ENCODE assay signal across 6 cellular contexts in the genomic region with DNA sequence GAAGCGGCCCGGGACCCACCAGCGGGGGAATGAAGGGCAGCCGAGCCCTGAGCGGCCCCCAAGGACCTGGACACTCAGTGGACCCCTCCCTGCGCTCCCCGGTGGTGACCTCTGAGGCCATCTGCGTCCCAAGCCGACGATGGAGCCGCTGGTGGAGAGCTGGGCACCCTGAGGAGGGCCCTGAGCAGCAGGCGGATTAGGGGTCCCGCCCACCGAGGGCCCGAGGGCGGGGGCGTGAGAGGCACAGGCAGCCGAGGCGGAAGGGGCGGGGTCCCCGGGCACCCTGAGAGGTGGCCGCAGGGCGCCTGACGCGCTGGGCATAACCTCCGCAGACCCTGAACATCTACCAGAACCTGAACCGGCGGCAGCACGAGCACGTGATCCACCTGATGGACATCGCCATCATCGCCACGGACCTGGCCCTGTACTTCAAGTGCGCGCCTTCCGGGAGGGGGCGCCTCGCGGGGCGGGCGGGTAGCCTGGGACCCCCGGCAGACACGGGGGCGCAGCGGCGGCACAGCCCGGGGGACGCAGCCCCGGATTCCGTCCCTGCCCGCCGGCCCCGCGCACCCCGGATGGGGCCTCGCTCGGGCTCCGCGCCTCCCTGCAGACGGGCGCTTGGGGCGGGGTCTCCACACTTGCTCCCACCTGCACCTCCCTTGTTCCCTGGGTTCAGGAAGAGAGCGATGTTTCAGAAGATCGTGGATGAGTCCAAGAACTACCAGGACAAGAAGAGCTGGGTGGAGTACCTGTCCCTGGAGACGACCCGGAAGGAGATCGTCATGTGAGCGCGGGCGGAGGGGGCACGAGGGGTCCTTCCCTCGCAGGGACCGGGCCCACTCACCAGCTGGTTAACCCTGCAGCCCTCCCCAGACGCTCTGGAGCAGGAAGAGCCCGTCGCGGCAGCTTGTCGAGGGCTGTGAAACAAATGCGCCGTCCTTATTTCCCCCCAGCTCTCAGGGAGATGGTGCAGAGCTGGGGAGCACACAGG. TPM values are rescaled to one million over a fixed set of nuclear protein-coding genes. Genes with fewer than 3 reads are reported as not detected.
A peak's percentile ranks its signal among the peaks of the same experiment; 100 is the strongest.
DNase-seq lines count a peak whose midpoint lies in the region; TF ChIP-seq lines count a peak whose summit lies in the region.

No MANE protein-coding gene starts in this region.

- WGBS in mesodermal cell (ENCODE audit: insufficient coverage in 2 of 2), 2 experiments: 51 to 61% methylated on average over 58 to 75 of the region's 80 CpGs
- WGBS in thyroid gland, 2 donors: 3 to 9% methylated on average over 17 to 19 of the region's 80 CpGs

- H3K27me3 Mint-ChIP-seq in activated naive CD4-positive, alpha-beta T cell treated with anti-CD3 and anti-CD28 coated beads, Interleukin-2, amount 50 U/mL, for 24 hours: no peaks in the 10 kb centered on the region

- no peaks in the 10 kb centered on the region for H3K9me3 ChIP-seq in mesodermal cell (ENCODE audit: control insufficient read depth, low read length)
- H3K9me3 ChIP-seq in thyroid gland: no peaks in the 10 kb centered on the region

- no peaks in the 10 kb centered on the region for H3K36me3 ChIP-seq in mesodermal cell (ENCODE audit: control insufficient read depth, insufficient read depth, low read length)
- H3K36me3 ChIP-seq in thyroid gland: no peaks in the 10 kb centered on the region

- H3K27me3 ChIP-seq in thyroid gland: no peaks in the 10 kb centered on the region

- intact Hi-C loops in thyroid gland (cut with DNase I): no loop called here

- DNase-seq in NCI-H146 treated with DMSO at 0.1 percent for 48 hours (lab: John Stamatoyannopoulos, UW; ENCODE audit: unreplicated experiment) (peak; percentile 50), thyroid gland (peak; percentile 83), HuH-7 (ENCODE audit: low spot score) (no peak)

- TF ChIP-seq CTCF in thyroid gland (IDR thresholded peaks at IDR 0.05): no peak

- H3K4me1 Mint-ChIP-seq in activated naive CD4-positive, alpha-beta T cell treated with anti-CD3 and anti-CD28 coated beads, Interleukin-2, amount 50 U/mL, for 24 hours: peaks cover 15% of the 10 kb centered on the region

- TF ChIP-seq POLR2A in GM19193 (IDR thresholded peaks at IDR 0.05; ENCODE audit: extremely low read depth, insufficient read depth, insufficient read length) (peak; percentile 27), thyroid gland (IDR thresholded peaks at IDR 0.05) (peak in 1 of 2 donors; percentile 48)

- H3K27ac Mint-ChIP-seq in activated naive CD4-positive, alpha-beta T cell treated with anti-CD3 and anti-CD28 coated beads, Interleukin-2, amount 50 U/mL, for 24 hours: peak overlapping the region; percentile 68

- H3K4me1 ChIP-seq in mesodermal cell (ENCODE audit: control insufficient read depth, insufficient read depth, low read length, poor library complexity, severe bottlenecking) (no peaks in the 10 kb centered on the region), thyroid gland (peaks cover 0 to 12% of the 10 kb centered on the region in 2 donors)

- no peaks in the 10 kb centered on the region for H3K36me3 Mint-ChIP-seq in activated naive CD4-positive, alpha-beta T cell treated with anti-CD3 and anti-CD28 coated beads, Interleukin-2, amount 50 U/mL, for 24 hours

- H3K27ac ChIP-seq in mesodermal cell (ENCODE audit: low read depth, low read length, severe bottlenecking): no peak overlapping the region
- H3K27ac ChIP-seq in thyroid gland: peak overlapping the region in 2 of 3 donors; percentile 41 to 46

- H3K4me3 ChIP-seq in mesodermal cell (ENCODE audit: extremely low read depth, insufficient read depth, low read length, poor library complexity, severe bottlenecking) (peak overlapping the region; percentile 46), thyroid gland (replicated peaks in 1 of 3) (peak overlapping the region; percentile 41 to 97 (median 75))

- peaks cover 3% of the 10 kb centered on the region for H3K9me3 Mint-ChIP-seq in activated naive CD4-positive, alpha-beta T cell treated with anti-CD3 and anti-CD28 coated beads, Interleukin-2, amount 50 U/mL, for 24 hours

- peak overlapping the region; percentile 87 for H3K4me3 Mint-ChIP-seq in activated naive CD4-positive, alpha-beta T cell treated with anti-CD3 and anti-CD28 coated beads, Interleukin-2, amount 50 U/mL, for 24 hours

RNA-seq across cellular contexts. Expression of gene ATP5ME, which starts 10.3 kb away (rescaled TPM):
- polyA plus RNA-seq in mesodermal cell (2013, experiment 1 of 2): 302 TPM
- 291 TPM for polyA plus RNA-seq in mesodermal cell (2013, experiment 2 of 2)
- total RNA-seq in thyroid gland: 100 to 1,000 TPM in 2 of 4 donors, 10 to 100 TPM in 2; 82.2 to 144 (median 106) TPM

RNA-seq across cellular contexts. Expression of gene MYL5, which starts 10.6 kb away (rescaled TPM):
- polyA plus RNA-seq in mesodermal cell (2013, experiment 1 of 2): 7.4 TPM
- 7.5 TPM for polyA plus RNA-seq in mesodermal cell (2013, experiment 2 of 2)
- 10 to 100 TPM; 13.0 to 17.5 (median 14.2) TPM for total RNA-seq in thyroid gland

RNA-seq across cellular contexts. Expression of gene SLC49A3, which starts 25.2 kb away (rescaled TPM):
- 2.2 TPM for polyA plus RNA-seq in mesodermal cell (2013, experiment 1 of 2)
- polyA plus RNA-seq in mesodermal cell (2013, experiment 2 of 2): 1.6 TPM
- 10 to 100 TPM; 14.9 to 27.1 (median 18.3) TPM for total RNA-seq in thyroid gland

RNA-seq across cellular contexts. Expression of gene PDE6B, which starts 38.4 kb away (rescaled TPM):
- polyA plus RNA-seq in mesodermal cell (2013, experiment 1 of 2): 3.8 TPM
- 2.0 TPM for polyA plus RNA-seq in mesodermal cell (2013, experiment 2 of 2)
- total RNA-seq in thyroid gland: 10 to 100 TPM in 2 of 4 donors, 1 to 10 TPM in 2; 6.4 to 26.4 (median 14.4) TPM

RNA-seq across cellular contexts. Expression of gene PCGF3, which starts 41.9 kb away (rescaled TPM):
- 56.3 TPM for polyA plus RNA-seq in mesodermal cell (2013, experiment 1 of 2)
- 51.8 TPM for polyA plus RNA-seq in mesodermal cell (2013, experiment 2 of 2)
- total RNA-seq in thyroid gland: 10 to 100 TPM; 41.4 to 60.0 (median 50.2) TPM
